ENCODE assay signal across 9 cellular contexts in genomic region chr21:29233611-29234540, GRCh38.
DNase-seq lines count a peak whose midpoint lies in the region; ATAC-seq lines count a peak whose summit lies in the region.
"Had no signal": no experiment of that assay in that cellular context is flagged by ENCODE, and none has a peak within 500 bp of the region (broad histone marks: within the 10 kb centered on the region; RNA-seq: fewer than 3 reads in every experiment).

No MANE protein-coding gene starts in this region.

- no peaks in the 10 kb centered on the region for H3K36me3 Mint-ChIP-seq in dendritic cell treated with granulocyte-macrophage colony-stimulating factor and Interleukin-4, amounts not matched to agents 40 ng/mL and 50 ng/mL, for 4 days (ENCODE audit: low read depth)

- DNase-seq in hepatic stellate cell (ENCODE audit: low spot score): no peak
- DNase-seq in caudate nucleus (lab: John Stamatoyannopoulos, UW): no peak
- DNase-seq in amniotic stem cell (lab: John Stamatoyannopoulos, UW): no peak
- DNase-seq in hypothalamus (lab: John Stamatoyannopoulos, UW): no peak

- no peak overlapping the region for H3K27ac ChIP-seq in caudate nucleus (ENCODE audit: low read depth, low read length)
- H3K27ac ChIP-seq: SJSA1 had no signal

- peak; percentile 62 for ATAC-seq in GM18498 (IDR thresholded peaks at IDR 0.05; ENCODE audit: unreplicated experiment)
- ATAC-seq in GM21360 (IDR thresholded peaks at IDR 0.05; ENCODE audit: unreplicated experiment): peak; percentile 54
- ATAC-seq in HG03432 (IDR thresholded peaks at IDR 0.05; ENCODE audit: unreplicated experiment): peak; percentile 67

- intact Hi-C loops in dendritic cell treated with granulocyte-macrophage colony-stimulating factor and Interleukin-4, amounts not matched to agents 40 ng/mL and 50 ng/mL, for 4 days (cut with micrococcal nuclease): loop anchor here (5.0 kb wide), 2 partner anchors 37 to 138 kb away; no protein-coding TSS in a partner anchor

- H3K4me1 Mint-ChIP-seq in dendritic cell treated with granulocyte-macrophage colony-stimulating factor and Interleukin-4, amounts not matched to agents 40 ng/mL and 50 ng/mL, for 4 days (ENCODE audit: low read depth): peaks cover 81% of the 10 kb centered on the region

- no peaks in the 10 kb centered on the region for H3K27me3 Mint-ChIP-seq in dendritic cell treated with granulocyte-macrophage colony-stimulating factor and Interleukin-4, amounts not matched to agents 40 ng/mL and 50 ng/mL, for 4 days

- H3K9me3 Mint-ChIP-seq in dendritic cell treated with granulocyte-macrophage colony-stimulating factor and Interleukin-4, amounts not matched to agents 40 ng/mL and 50 ng/mL, for 4 days: no peaks in the 10 kb centered on the region

- H3K4me3 Mint-ChIP-seq in dendritic cell treated with granulocyte-macrophage colony-stimulating factor and Interleukin-4, amounts not matched to agents 40 ng/mL and 50 ng/mL, for 4 days: no peak overlapping the region

- peak overlapping the region; percentile 70 for H3K27ac Mint-ChIP-seq in dendritic cell treated with granulocyte-macrophage colony-stimulating factor and Interleukin-4, amounts not matched to agents 40 ng/mL and 50 ng/mL, for 4 days
